In genomic region chr9:37903831-37904646, GRCh38 we compare ENCODE assay signal across 1 cellular context.
TF ChIP-seq lines count a peak whose summit lies in the region.

Gene SLC25A51 (minus strand): TSS chr9:37904127. CDS start chr9:37888550, 15,577 bp downstream.

TF ChIP-seq in SK-N-SH, 30 proteins besides CTCF, POLR2A, EP300 and RAD21 (continued from another document):
- TF ChIP-seq NRF1 (IDR thresholded peaks at IDR 0.05; ENCODE audit: low read depth, low read length) (peak; percentile 79), JUND (IDR thresholded peaks at IDR 0.05) (no peak), POLR2AphosphoS5 (IDR thresholded peaks at IDR 0.05; ENCODE audit: low read depth, low read length) (peak; percentile 37; the same call in 1 of the 2 replicates), TCF12 (IDR thresholded peaks at IDR 0.05) (no peak), RFX5 (IDR thresholded peaks at IDR 0.05; ENCODE audit: low read length) (no peak), ELF1 (IDR thresholded peaks at IDR 0.05) (peak; percentile 46; the same call in 1 of the 2 replicates), USF1 (IDR thresholded peaks at IDR 0.05; ENCODE audit: borderline replicate concordance, low read depth) (peak; percentile 95), ZBTB33 (IDR thresholded peaks at IDR 0.05; ENCODE audit: borderline replicate concordance, low read depth) (peak; percentile 57; the same call in 1 of the 2 replicates), MEF2A (IDR thresholded peaks at IDR 0.05; ENCODE audit: borderline replicate concordance, low read depth) (no peak), SMC3 (IDR thresholded peaks at IDR 0.05; ENCODE audit: low read depth, low read length) (peak; percentile 65), TAF1 (IDR thresholded peaks at IDR 0.05; ENCODE audit: borderline replicate concordance, low read depth, low read length) (peak; percentile 56; the same call in 1 of the 2 replicates), RXRA (IDR thresholded peaks at IDR 0.05; ENCODE audit: borderline replicate concordance, low read depth) (no peak), FOXM1 (IDR thresholded peaks at IDR 0.05; ENCODE audit: low read depth) (no peak), USF2 (IDR thresholded peaks at IDR 0.05; ENCODE audit: borderline replicate concordance, low read depth, low read length) (peak; percentile 73), FOXJ3 (CRISPR knock-in tag; IDR thresholded peaks at IDR 0.05) (no peak)
